In genomic region chr6:1499798-1500197, GRCh38 we compare ENCODE assay signal across 20 cellular contexts.
DNase-seq lines count a peak whose midpoint lies in the region; ATAC-seq and TF ChIP-seq lines count a peak whose summit lies in the region.
"Had no signal": no experiment of that assay in that cellular context is flagged by ENCODE, and none has a peak within 500 bp of the region (broad histone marks: within the 10 kb centered on the region; RNA-seq: fewer than 3 reads in every experiment).

No MANE protein-coding gene starts in this region.

- no peaks in the 10 kb centered on the region for H3K36me3 Mint-ChIP-seq in neural crest cell (ENCODE audit: low read depth)
- H3K36me3 Mint-ChIP-seq: CD8-positive, alpha-beta T cell had no signal

- H3K9me3 Mint-ChIP-seq in neural crest cell = peaks cover 4% of the 10 kb centered on the region
- H3K9me3 Mint-ChIP-seq: CD8-positive, alpha-beta T cell had no signal

- TF ChIP-seq CTCF in fibroblast of the aortic adventitia (IDR thresholded peaks at IDR 0.05; ENCODE audit: insufficient read depth, low read length) (no peak), left ventricle myocardium inferior (IDR thresholded peaks at IDR 0.05; ENCODE audit: borderline replicate concordance) (no peak), neural crest cell (conservative IDR thresholded peaks at IDR 0.05) (no peak)

- H3K4me1 Mint-ChIP-seq in neural crest cell = peaks cover 5% of the 10 kb centered on the region

- DNase-seq in fibroblast of the aortic adventitia (ENCODE audit: low read depth) = peak; percentile 47
- DNase-seq in left ventricle myocardium inferior = no peak
- no peak for DNase-seq in neural crest cell (ENCODE audit: low read depth, low spot score)
- DNase-seq in substantia nigra (lab: John Stamatoyannopoulos, UW) = peak in 1 of 49 donors; percentile 8
- no peak for DNase-seq in stimulated activated CD4-positive, alpha-beta T cell treated with anti-CD3 and anti-CD28 coated beads, Interleukin-4, amount 100 ng/mL, for 24 hours
- no peak for DNase-seq in CD1c-positive myeloid dendritic cell (ENCODE audit: extremely low spot score)
- DNase-seq: Caco-2; CD8-positive, alpha-beta T cell; HCEC 1CT; KG1; MG63; NCI-H2029 treated with DMSO at 0.1 percent for 48 hours; NCI-H446 treated with DMSO at 0.1 percent for 48 hours; NCI-H526 treated with DMSO at 0.1 percent for 48 hours; SIG-M5; SK-N-SH had no signal

- intact Hi-C loops in left ventricle myocardium inferior (cut with micrococcal nuclease) = no loop called here

- H3K4me3 ChIP-seq in fibroblast of the aortic adventitia (ENCODE audit: low read depth, low read length) = no peak overlapping the region
- H3K4me3 ChIP-seq in left ventricle myocardium inferior = no peak overlapping the region
- H3K4me3 ChIP-seq: GM12878, MG63 had no signal

- no peak overlapping the region for H3K4me3 Mint-ChIP-seq in neural crest cell
- H3K4me3 Mint-ChIP-seq: CD8-positive, alpha-beta T cell had no signal

- H3K36me3 ChIP-seq in left ventricle myocardium inferior = no peaks in the 10 kb centered on the region
- H3K36me3 ChIP-seq: MG63 had no signal

- H3K27ac Mint-ChIP-seq in neural crest cell (ENCODE audit: unreplicated experiment) = peak overlapping the region; percentile 28
- H3K27ac Mint-ChIP-seq: CD8-positive, alpha-beta T cell had no signal

- H3K27me3 Mint-ChIP-seq in neural crest cell (ENCODE audit: low read depth) = no peaks in the 10 kb centered on the region

- peaks cover 32% of the 10 kb centered on the region for H3K27me3 ChIP-seq in left ventricle myocardium inferior (ENCODE audit: low read depth)
- H3K27me3 ChIP-seq: MG63 had no signal

- H3K27ac ChIP-seq in left ventricle myocardium inferior (replicated peaks) (peak overlapping the region; percentile 23), substantia nigra (ENCODE audit: low read depth, low read length, poor library complexity, severe bottlenecking) (peak overlapping the region; percentile 36)
- H3K27ac ChIP-seq: RWPE1 had no signal

- peaks cover 14% of the 10 kb centered on the region for H3K9me3 ChIP-seq in left ventricle myocardium inferior (replicated peaks)
- H3K9me3 ChIP-seq: Caco-2, MG63, SK-N-SH had no signal

- H3K4me1 ChIP-seq in left ventricle myocardium inferior = no peaks in the 10 kb centered on the region
- H3K4me1 ChIP-seq: Caco-2 had no signal

- no peak for ATAC-seq in HG03432 (IDR thresholded peaks at IDR 0.05; ENCODE audit: unreplicated experiment)
- ATAC-seq: CD8-positive, alpha-beta T cell; GM12878; Panc1 had no signal
